In genomic region chr12:22640851-22641250, GRCh38 we compare ENCODE assay signal across 17 cellular contexts.
"Had no signal": no experiment of that assay in that cellular context is flagged by ENCODE, and none has a peak within 500 bp of the region (broad histone marks: within the 10 kb centered on the region; RNA-seq: fewer than 3 reads in every experiment).

No MANE protein-coding gene starts in this region.

- H3K27ac ChIP-seq: brain microvascular endothelial cell, neutrophil, skin epidermis, tibial nerve, vagina had no signal

- DNase-seq: anterior cingulate cortex; brain microvascular endothelial cell; cerebellar nuclear complex; effector memory CD4-positive, alpha-beta T cell; foreskin melanocyte; kidney glomerular epithelial cell; midbrain; posterior cingulate gyrus; stimulated activated CD4-positive, alpha-beta T cell treated with anti-CD3 and anti-CD28 coated beads, Interleukin-4, amount 100 ng/mL, for 24 hours; stimulated activated naive CD4-positive, alpha-beta T cell; substantia nigra had no signal

- H3K4me3 ChIP-seq: skin epidermis, tibial nerve, vagina had no signal

- H3K9me3 Mint-ChIP-seq: activated T-helper 1 cell treated with anti-CD3 and anti-CD28 coated beads, Interleukin-12 subunit alpha, Interleukin-12 subunit beta, Interleukin-2, Interleukin-4 antibody, amounts not matched to agents 30 ng/mL and 10 ng/mL and 1 ng/mL, durations not matched to agents 14 hours and 24 hours and 36 hours; dendritic cell treated with granulocyte-macrophage colony-stimulating factor and Interleukin-4, amounts not matched to agents 40 ng/mL and 50 ng/mL, for 4 days had no signal

- H3K27ac Mint-ChIP-seq: activated T-helper 1 cell treated with anti-CD3 and anti-CD28 coated beads, Interleukin-12 subunit alpha, Interleukin-12 subunit beta, Interleukin-2, Interleukin-4 antibody, amounts not matched to agents 30 ng/mL and 10 ng/mL and 1 ng/mL, durations not matched to agents 14 hours and 24 hours and 36 hours; dendritic cell treated with granulocyte-macrophage colony-stimulating factor and Interleukin-4, amounts not matched to agents 40 ng/mL and 50 ng/mL, for 4 days had no signal

- H3K9me3 ChIP-seq: neutrophil, tibial nerve, vagina had no signal

- H3K27me3 ChIP-seq: brain microvascular endothelial cell, neutrophil, tibial nerve, vagina had no signal

- H3K36me3 ChIP-seq: brain microvascular endothelial cell, tibial nerve had no signal

- H3K27me3 Mint-ChIP-seq: dendritic cell treated with granulocyte-macrophage colony-stimulating factor and Interleukin-4, amounts not matched to agents 40 ng/mL and 50 ng/mL, for 4 days had no signal

- H3K4me3 Mint-ChIP-seq: activated T-helper 1 cell treated with anti-CD3 and anti-CD28 coated beads, Interleukin-12 subunit alpha, Interleukin-12 subunit beta, Interleukin-2, Interleukin-4 antibody, amounts not matched to agents 30 ng/mL and 10 ng/mL and 1 ng/mL, durations not matched to agents 14 hours and 24 hours and 36 hours; dendritic cell treated with granulocyte-macrophage colony-stimulating factor and Interleukin-4, amounts not matched to agents 40 ng/mL and 50 ng/mL, for 4 days had no signal
